ENCODE assay signal across 8 cellular contexts in genomic region chr22:20155330-20156041, GRCh38. TPM values are rescaled to one million over a fixed set of nuclear protein-coding genes. Genes with fewer than 3 reads are reported as not detected.
DNase-seq lines count a peak whose midpoint lies in the region; ATAC-seq and TF ChIP-seq lines count a peak whose summit lies in the region.

No MANE protein-coding gene starts in this region.

- CTCF ChIA-PET in mammary epithelial cell (lab: Charles Lee; ENCODE audit: low non-redundant PET) = no interaction called here

- in situ Hi-C loops in mammary epithelial cell (cut with MboI; ENCODE audit: low sequenced_read_pairs in 2 of 2) = loop anchor here (5.0 to 10.0 kb wide), 2 partner anchors 127 to 139 kb away; no protein-coding TSS in a partner anchor

- H3K4me3 ChIP-seq in mammary epithelial cell (replicated peaks in 1 of 3; ENCODE audit: insufficient read depth in 1 of 3, low read depth in 2 of 3, low read length in 3 of 3) = no peak overlapping the region

- DNase-seq in EL (peak; percentile 80), NCI-H2171 treated with DMSO at 0.1 percent for 48 hours (lab: John Stamatoyannopoulos, UW) (peak; percentile 89), mammary epithelial cell (peak; percentile 49), mucosa of gallbladder (ENCODE audit: low spot score) (peak; percentile 21), NCI-H226 (no peak)

- peak overlapping the region; percentile 40 for H3K4me2 ChIP-seq in mammary epithelial cell (ENCODE audit: insufficient read depth, low read depth, low read length)

- no peak overlapping the region for H3K27ac ChIP-seq in mammary epithelial cell (ENCODE audit: insufficient read depth, low read depth, low read length)

- H3K4me1 ChIP-seq in mammary epithelial cell (ENCODE audit: insufficient read depth, low read length) = peaks cover 9% of the 10 kb centered on the region

- H3K36me3 ChIP-seq in mammary epithelial cell (ENCODE audit: insufficient read depth, low read length) = no peaks in the 10 kb centered on the region

- 36% methylated on average over 12 of the region's 30 CpGs for WGBS in mammary epithelial cell (ENCODE audit: low coverage, missing lambda C conversion rate)

- no peak for TF ChIP-seq CTCF in mammary epithelial cell (conservative IDR thresholded peaks at IDR 0.05 in 1 of 2, IDR thresholded peaks at IDR 0.05 in 1 of 2; ENCODE audit: extremely low read depth in 1 of 2, insufficient read depth in 1 of 2, low read depth in 1 of 2, low read length in 2 of 2)

- dilution Hi-C loops in mammary epithelial cell (cut with HindIII; ENCODE audit: low sequenced_read_pairs) = no loop called here

- no peaks in the 10 kb centered on the region for H4K20me1 ChIP-seq in mammary epithelial cell (ENCODE audit: insufficient read depth, low read length)

- H3K9ac ChIP-seq in mammary epithelial cell (ENCODE audit: insufficient read depth, low read length) = no peak overlapping the region

- H3K27me3 ChIP-seq in mammary epithelial cell (ENCODE audit: insufficient read depth, low read length) = no peaks in the 10 kb centered on the region

- ATAC-seq in HG03432 (IDR thresholded peaks at IDR 0.05; ENCODE audit: unreplicated experiment) = no peak
- no peak for ATAC-seq in HG02840 (IDR thresholded peaks at IDR 0.05; ENCODE audit: low FRiP score, unreplicated experiment)
- no peak for ATAC-seq in HG03196 (IDR thresholded peaks at IDR 0.05; ENCODE audit: unreplicated experiment)

- BruUV-seq in mammary epithelial cell (replicated peaks; lab: Mats Ljungman, UMichigan) = no TSS peak

- no peaks in the 10 kb centered on the region for H3K79me2 ChIP-seq in mammary epithelial cell (ENCODE audit: insufficient read depth, low read length)

- peak overlapping the region; percentile 57 for H2AFZ ChIP-seq in mammary epithelial cell (ENCODE audit: low read depth, low read length)

- H3K9me3 ChIP-seq in mammary epithelial cell (replicated peaks; ENCODE audit: insufficient read depth, low read length) = no peaks in the 10 kb centered on the region

- intact Hi-C loops in mammary epithelial cell (cut with micrococcal nuclease) = loop anchor here (5.0 kb wide), 1 partner anchor 452 kb away; no protein-coding TSS in a partner anchor

RNA-seq across cellular contexts. Expression of gene CCDC188, which starts 4.6 kb away (rescaled TPM):
- total RNA-seq in mammary epithelial cell (1 to 10 TPM in 1 of 2 donors, under 1 TPM in 1; 0.17 to 2.8 TPM), mucosa of gallbladder (0.83 TPM)
- 0.29 TPM for polyA plus RNA-seq in mammary epithelial cell
- polyA minus RNA-seq in mammary epithelial cell = not detected

RNA-seq across cellular contexts. Expression of gene ZDHHC8, which starts 23.9 kb away (rescaled TPM):
- total RNA-seq in mammary epithelial cell (10 to 100 TPM; 10.7 to 79.4 TPM), mucosa of gallbladder (64.8 TPM)
- polyA plus RNA-seq in mammary epithelial cell = 37.7 TPM
- polyA minus RNA-seq in mammary epithelial cell = 9.9 TPM

RNA-seq across cellular contexts. Expression of gene TRMT2A, which starts 38.5 kb away (rescaled TPM):
- total RNA-seq in mammary epithelial cell (10 to 100 TPM; 30.3 to 42.6 TPM), mucosa of gallbladder (67.1 TPM)
- polyA plus RNA-seq in mammary epithelial cell = 24.7 TPM
- polyA minus RNA-seq in mammary epithelial cell = 44.9 TPM

RNA-seq across cellular contexts. Expression of gene RANBP1, which starts 39.6 kb away (rescaled TPM):
- total RNA-seq in mammary epithelial cell (100 to 1,000 TPM in 1 of 2 donors, 10 to 100 TPM in 1; 80.2 to 211 TPM), mucosa of gallbladder (62.6 TPM)
- polyA plus RNA-seq in mammary epithelial cell = 320 TPM
- 116 TPM for polyA minus RNA-seq in mammary epithelial cell
